11 cellular contexts compared by ENCODE assay signal in genomic region chr6:142935553-142936517, GRCh38. TPM values are rescaled to one million over a fixed set of nuclear protein-coding genes. Genes with fewer than 3 reads are reported as not detected.
DNase-seq lines count a peak whose midpoint lies in the region; ATAC-seq and TF ChIP-seq lines count a peak whose summit lies in the region.
"Had no signal": no experiment of that assay in that cellular context is flagged by ENCODE, and none has a peak within 500 bp of the region (broad histone marks: within the 10 kb centered on the region; RNA-seq: fewer than 3 reads in every experiment).

No MANE protein-coding gene starts in this region.

- peaks cover 90% of the 10 kb centered on the region for H3K79me2 ChIP-seq in smooth muscle cell (ENCODE audit: low read depth)

- H3K4me1 Mint-ChIP-seq in activated T-cell treated with anti-CD3 and anti-CD28 coated beads, Interleukin-2, amount 50 U/mL, for 24 hours (ENCODE audit: low read depth) = peaks cover 94% of the 10 kb centered on the region

- H3K36me3 Mint-ChIP-seq in activated T-cell treated with anti-CD3 and anti-CD28 coated beads, Interleukin-2, amount 50 U/mL, for 24 hours (ENCODE audit: low read depth) = peaks cover 66% of the 10 kb centered on the region

- no peaks in the 10 kb centered on the region for H3K27me3 Mint-ChIP-seq in activated T-cell treated with anti-CD3 and anti-CD28 coated beads, Interleukin-2, amount 50 U/mL, for 24 hours

- H3F3A ChIP-seq in smooth muscle cell (ENCODE audit: low read depth) = no peaks in the 10 kb centered on the region

- H3K4me3 ChIP-seq in transverse colon (no peak overlapping the region), SJCRH30 (no peak overlapping the region), smooth muscle cell (no peak overlapping the region)
- H3K4me3 ChIP-seq: coronary artery had no signal

- no peak overlapping the region for H3K4me2 ChIP-seq in smooth muscle cell

- H2AFZ ChIP-seq in smooth muscle cell (ENCODE audit: low read depth) = no peak overlapping the region

- peak overlapping the region; percentile 79 for H3K4me3 Mint-ChIP-seq in activated T-cell treated with anti-CD3 and anti-CD28 coated beads, Interleukin-2, amount 50 U/mL, for 24 hours

- H3K9me3 ChIP-seq in transverse colon (no peaks in the 10 kb centered on the region), SJCRH30 (replicated peaks) (no peaks in the 10 kb centered on the region), smooth muscle cell (replicated peaks; ENCODE audit: low read depth) (no peaks in the 10 kb centered on the region)

- WGBS in transverse colon (ENCODE audit: low coverage in 1 of 2), 2 donors = 75 to 81% methylated on average over 13 to 21 of the region's 21 CpGs
- WGBS in smooth muscle cell (ENCODE audit: low lambda C conversion rate) = 96% methylated on average over 21 of the region's 21 CpGs

- no peak for TF ChIP-seq EP300 in transverse colon (IDR thresholded peaks at IDR 0.05; ENCODE audit: low read depth)

- in situ Hi-C loops in transverse colon (cut with MboI; ENCODE audit: low pct_ligation_motif_present in 1 of 4, low pct_unique_long_range_greater_than_20kb in 1 of 4, low sequenced_read_pairs in 3 of 4) = no loop called here

- H3K9me3 Mint-ChIP-seq in activated T-cell treated with anti-CD3 and anti-CD28 coated beads, Interleukin-2, amount 50 U/mL, for 24 hours = peaks cover 2% of the 10 kb centered on the region

- TF ChIP-seq CTCF in transverse colon (IDR thresholded peaks at IDR 0.05) (no peak), smooth muscle cell (IDR thresholded peaks at IDR 0.05; ENCODE audit: borderline replicate concordance, insufficient read depth, poor library complexity, severe bottlenecking) (no peak)

- H3K4me1 ChIP-seq in transverse colon (peaks cover 0 to 38% (median 7%) of the 10 kb centered on the region in 4 donors), SJCRH30 (no peaks in the 10 kb centered on the region), smooth muscle cell (ENCODE audit: low read depth) (no peaks in the 10 kb centered on the region)

- peaks cover 93% of the 10 kb centered on the region for H4K20me1 ChIP-seq in smooth muscle cell (ENCODE audit: low read depth)

- no peak for TF ChIP-seq POLR2A in transverse colon (IDR thresholded peaks at IDR 0.05)

- H3K27me3 ChIP-seq in transverse colon (no peaks in the 10 kb centered on the region), SJCRH30 (no peaks in the 10 kb centered on the region), smooth muscle cell (ENCODE audit: low read depth) (no peaks in the 10 kb centered on the region)

- intact Hi-C loops in transverse colon (cut with DNase I; ENCODE audit: low total_unique reads) (no loop called here), posterior vena cava (cut with DNase I) (no loop called here)

- peak overlapping the region in 1 of 4 donors; percentile 3 for H3K27ac ChIP-seq in transverse colon
- H3K27ac ChIP-seq in SJCRH30 = no peak overlapping the region
- no peak overlapping the region for H3K27ac ChIP-seq in smooth muscle cell (ENCODE audit: low read depth)
- H3K27ac ChIP-seq: coronary artery had no signal

- H3K27ac Mint-ChIP-seq in activated T-cell treated with anti-CD3 and anti-CD28 coated beads, Interleukin-2, amount 50 U/mL, for 24 hours = peak overlapping the region; percentile 96

- DNase-seq in stimulated activated CD4-positive, alpha-beta T cell treated with anti-CD3 and anti-CD28 coated beads, Interleukin-15, amount 100 ng/mL, for 24 hours = peak; percentile 44
- no peak for DNase-seq in stimulated activated CD4-positive, alpha-beta T cell treated with anti-CD3 and anti-CD28 coated beads, Interleukin-12 subunit alpha, Interleukin-12 subunit beta, amount 100 ng/mL, for 4 hours
- DNase-seq in activated T-cell treated with anti-CD3 and anti-CD28 coated beads, Interleukin-2, amount 50 U/mL, for 24 hours = peak; percentile 48
- DNase-seq in transverse colon (peak; percentile 19), SJCRH30 (no peak), smooth muscle cell (lab: John Stamatoyannopoulos, UW; ENCODE audit: unreplicated experiment) (no peak), posterior vena cava (ENCODE audit: low spot score) (no peak)
- DNase-seq: AML-193, left cardiac atrium had no signal

- no peak overlapping the region for H3K9ac ChIP-seq in smooth muscle cell (ENCODE audit: low read depth)

- peak; percentile 55 for ATAC-seq in HG03097 (IDR thresholded peaks at IDR 0.05; ENCODE audit: low FRiP score, unreplicated experiment)
- ATAC-seq: left cardiac atrium had no signal

- H3K36me3 ChIP-seq in transverse colon = no peaks in the 10 kb centered on the region
- H3K36me3 ChIP-seq in SJCRH30 = no peaks in the 10 kb centered on the region
- H3K36me3 ChIP-seq in smooth muscle cell (ENCODE audit: low read depth) = no peaks in the 10 kb centered on the region

RNA-seq across cellular contexts. Expression of gene HIVEP2, which starts 9.1 kb away (rescaled TPM):
- 10 to 100 TPM in 3 of 4 donors, 1 to 10 TPM in 1; 10.0 to 22.5 (median 13.7) TPM for total RNA-seq in transverse colon
- 8.2 and 11.6 TPM in 2 replicates for total RNA-seq in SJCRH30 (2014; rRNA removed; shearing (Covaris generic))
- 11.7 and 12.5 TPM in 2 replicates for total RNA-seq in smooth muscle cell
- polyA plus RNA-seq in smooth muscle cell = 3.2 and 4.9 TPM in 2 replicates
- total RNA-seq in posterior vena cava = 10 to 100 TPM; 28.4 to 30.8 TPM

Comparison
In these comparisons a context has a peak if more than half of its experiments do, and no peak if none do; other contexts are left out.
1. DNase-seq: peak in stimulated activated CD4-positive, alpha-beta T cell treated with anti-CD3 and anti-CD28 coated beads, Interleukin-15, amount 100 ng/mL, for 24 hours (single experiment), activated T-cell treated with anti-CD3 and anti-CD28 coated beads, Interleukin-2, amount 50 U/mL, for 24 hours (single experiment) and transverse colon (single experiment); none in stimulated activated CD4-positive, alpha-beta T cell treated with anti-CD3 and anti-CD28 coated beads, Interleukin-12 subunit alpha, Interleukin-12 subunit beta, amount 100 ng/mL, for 4 hours (single experiment), SJCRH30 (0 of 2), smooth muscle cell (single experiment) and posterior vena cava (single experiment).